In the genomic region with DNA sequence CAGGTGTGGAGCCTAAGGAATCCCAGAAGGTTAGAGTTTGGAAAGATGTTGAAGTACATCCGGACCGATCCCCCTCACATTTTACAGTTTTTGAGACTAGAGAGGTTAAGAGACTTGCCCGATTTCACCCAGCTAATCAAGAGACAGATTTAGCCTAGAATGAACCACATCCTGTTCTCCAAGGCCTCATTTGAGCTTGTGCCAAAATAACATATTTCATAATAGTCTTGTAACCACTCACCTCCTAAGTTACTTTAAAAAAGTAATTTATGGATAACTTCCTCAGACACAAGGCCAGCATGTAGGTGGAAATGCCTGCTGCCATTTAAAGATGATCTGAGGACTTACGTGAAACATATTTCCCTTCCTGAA, we compare ENCODE assay signal across 9 cellular contexts. TPM values are rescaled to one million over a fixed set of nuclear protein-coding genes. Genes with fewer than 3 reads are reported as not detected.
DNase-seq lines count a peak whose midpoint lies in the region; ATAC-seq and TF ChIP-seq lines count a peak whose summit lies in the region.
"Had no signal": no experiment of that assay in that cellular context is flagged by ENCODE, and none has a peak within 500 bp of the region (broad histone marks: within the 10 kb centered on the region; RNA-seq: fewer than 3 reads in every experiment).

No MANE protein-coding gene starts in this region.

- TF ChIP-seq CTCF in GM12865 (IDR thresholded peaks at IDR 0.05; ENCODE audit: insufficient read depth, low read depth, low read length, missing control alignments) (no peak), stomach (IDR thresholded peaks at IDR 0.05) (no peak), glutamatergic neuron (IDR thresholded peaks at IDR 0.05; ENCODE audit: partially characterized antibody, unreplicated experiment) (no peak)

- H3K9me3 Mint-ChIP-seq in glutamatergic neuron (ENCODE audit: unreplicated experiment) = no peaks in the 10 kb centered on the region

- H3K4me3 ChIP-seq in GM12865 (ENCODE audit: low read depth, low read length) (peak overlapping the region; percentile 44; the same call in 1 of the 2 replicates), stomach (no peak overlapping the region)
- H3K4me3 ChIP-seq: SJCRH30 had no signal

- peaks cover 5 to 44% (median 17%) of the 10 kb centered on the region in 4 donors for H3K4me1 ChIP-seq in stomach

- DNase-seq in GM12865 (ENCODE audit: low read depth) (peak; percentile 79), RPMI8226 (peak; percentile 67), fibroblast of gingiva (ENCODE audit: low read depth) (peak; percentile 73), stomach (no peak), medulla oblongata (ENCODE audit: extremely low spot score) (no peak), glutamatergic neuron (no peak), NCI-H1436 (lab: John Stamatoyannopoulos, UW) (no peak)

- no peak overlapping the region for H3K27ac Mint-ChIP-seq in glutamatergic neuron (ENCODE audit: unreplicated experiment)

- 49 to 59% (median 51%) methylated on average over 4 of the region's 4 CpGs for WGBS in stomach, 5 donors

- no peaks in the 10 kb centered on the region for H3K27me3 ChIP-seq in stomach
- H3K27me3 ChIP-seq: SJCRH30 had no signal

- H3K27me3 Mint-ChIP-seq in glutamatergic neuron (ENCODE audit: unreplicated experiment) = no peaks in the 10 kb centered on the region

- no peaks in the 10 kb centered on the region for H3K9me3 ChIP-seq in stomach

- H3K36me3 ChIP-seq in stomach = no peaks in the 10 kb centered on the region
- H3K36me3 ChIP-seq: SJCRH30 had no signal

- peak; percentile 40 for ATAC-seq in HG02852 (IDR thresholded peaks at IDR 0.05; ENCODE audit: unreplicated experiment)

- intact Hi-C loops in stomach (cut with DNase I; ENCODE audit: low total_unique reads) = no loop called here

- no peaks in the 10 kb centered on the region for H3K36me3 Mint-ChIP-seq in glutamatergic neuron (ENCODE audit: unreplicated experiment)

- no peak overlapping the region for H3K4me3 Mint-ChIP-seq in glutamatergic neuron (ENCODE audit: unreplicated experiment)

- no peak for TF ChIP-seq POLR2A in stomach (IDR thresholded peaks at IDR 0.05)

- H3K4me1 Mint-ChIP-seq in glutamatergic neuron (ENCODE audit: low read depth, unreplicated experiment) = peaks cover 4% of the 10 kb centered on the region

- H3K27ac ChIP-seq in stomach = peak overlapping the region in 4 of 5 donors; percentile 18 to 66 (median 41)
- H3K27ac ChIP-seq: SJCRH30 had no signal

- TF ChIP-seq EP300 in stomach (IDR thresholded peaks at IDR 0.05) = no peak

RNA-seq across cellular contexts. Expression of a gene that starts 39.8 kb away (rescaled TPM):
- total RNA-seq in stomach (100 to 1,000 TPM in 1 of 5 donors, 10 to 100 TPM in 4; 20.0 to 104 (median 34.4) TPM), glutamatergic neuron (ENCODE audit: unreplicated experiment) (7.9 TPM)
- polyA plus RNA-seq in stomach = 10 to 100 TPM in 2 of 3 donors, 1 to 10 TPM in 1; 6.0 to 26.0 (median 20.5) TPM

Comparison
In these comparisons a context has a peak if more than half of its experiments do, and no peak if none do; other contexts are left out.
1. DNase-seq: peak in GM12865 (single experiment), RPMI8226 (single experiment) and fibroblast of gingiva (single experiment); none in stomach (single experiment), medulla oblongata (single experiment), glutamatergic neuron (single experiment) and NCI-H1436 (single experiment).